Comparison of ENCODE assay signal across 9 cellular contexts in the genomic region with DNA sequence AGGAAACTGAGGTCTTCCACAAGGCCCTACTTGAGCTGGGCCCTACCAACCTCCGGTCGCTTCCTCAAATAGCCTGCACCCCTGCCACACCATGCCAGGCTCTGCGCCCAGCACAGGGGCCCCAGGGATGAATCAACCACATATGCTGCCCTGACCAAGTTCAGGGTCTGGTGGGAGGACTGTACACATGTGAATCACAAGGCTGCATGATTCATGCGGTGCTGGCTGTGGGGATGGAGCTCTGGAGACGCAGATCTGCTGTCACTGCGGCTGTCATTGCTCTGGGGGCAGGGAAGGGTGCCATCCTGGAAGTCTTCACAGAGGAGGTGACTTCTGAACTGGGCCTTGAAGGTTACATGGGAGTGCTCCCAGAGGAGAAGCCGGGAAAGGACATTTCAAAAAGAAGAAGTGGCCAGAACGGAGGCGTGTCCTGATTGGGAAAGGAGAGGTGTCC. TPM values are rescaled to one million over a fixed set of nuclear protein-coding genes. Genes with fewer than 3 reads are reported as not detected.
DNase-seq lines count a peak whose midpoint lies in the region; ATAC-seq, FAIRE-seq and TF ChIP-seq lines count a peak whose summit lies in the region.
"Had no signal": no experiment of that assay in that cellular context is flagged by ENCODE, and none has a peak within 500 bp of the region (broad histone marks: within the 10 kb centered on the region; RNA-seq: fewer than 3 reads in every experiment).

No MANE protein-coding gene starts in this region.

- RAD21 ChIA-PET in HCT116 (lab: Charles Lee; ENCODE audit: low non-redundant PET in 1 of 2, low total read pairs in 2 of 2, uncharacterized antibody in 2 of 2, unreplicated experiment in 2 of 2), result no interaction called here

- H3K4me3 ChIP-seq in HCT116 (replicated peaks in 1 of 2; ENCODE audit: low read depth in 1 of 2, low read length in 2 of 2), result peak overlapping the region in 1 of 2 experiments; percentile 20; a peak in 2 of 4 replicates
- H3K4me3 ChIP-seq in H1 (ENCODE audit: extremely low read depth in 1 of 4, insufficient read depth in 2 of 4, low read depth in 3 of 4, low read length in 4 of 4), result no peak overlapping the region

- H4K8ac ChIP-seq in H1 (ENCODE audit: extremely low read depth, insufficient read depth, low read length), result no peak overlapping the region

- H3K27ac Mint-ChIP-seq in activated B cell treated with CpG ODN at 0.5 μM for 24 hours, result peak overlapping the region; percentile 59

- H3K9ac ChIP-seq in HCT116 (ENCODE audit: low read length), result peak overlapping the region; percentile 27
- H3K9ac ChIP-seq in H1 (replicated peaks in 1 of 4; ENCODE audit: extremely low read depth in 1 of 4, low read depth in 3 of 4, low read length in 3 of 4), result no peak overlapping the region

- H3K9me3 Mint-ChIP-seq in activated B cell treated with CpG ODN at 0.5 μM for 24 hours, result no peaks in the 10 kb centered on the region

- H3K27ac ChIP-seq in HCT116 (ENCODE audit: low read depth, low read length), result peak overlapping the region; percentile 72
- H3K27ac ChIP-seq in H1 (ENCODE audit: low read depth, low read length), result no peak overlapping the region

- H3K4me2 ChIP-seq in HCT116 (ENCODE audit: low read length), result peak overlapping the region; percentile 70
- no peak overlapping the region for H3K4me2 ChIP-seq in H1 (ENCODE audit: insufficient read depth in 1 of 2, low read depth in 2 of 2, low read length in 2 of 2)

- H3K79me2 ChIP-seq in HCT116 (ENCODE audit: insufficient read depth, low read length) (no peaks in the 10 kb centered on the region), H1 (ENCODE audit: control insufficient read depth in 1 of 2, insufficient read depth in 2 of 2, low read length in 2 of 2) (no peaks in the 10 kb centered on the region; a peak in 1 of 4 replicates)

- TF ChIP-seq RAD21 in HCT116 (IDR thresholded peaks at IDR 0.05; ENCODE audit: low read depth), result no peak
- TF ChIP-seq RAD21 in H1 (IDR thresholded peaks at IDR 0.05 in 1 of 2, conservative IDR thresholded peaks at IDR 0.05 in 1 of 2; ENCODE audit: low read depth in 2 of 2, low read length in 2 of 2), result no peak

- H3K56ac ChIP-seq in H1 (replicated peaks; ENCODE audit: insufficient read length, low read depth, low read length), result no peak overlapping the region

- no peak overlapping the region for H2BK20ac ChIP-seq in H1 (ENCODE audit: low read length)

- no peaks in the 10 kb centered on the region for H3K27me3 Mint-ChIP-seq in activated B cell treated with CpG ODN at 0.5 μM for 24 hours

- no peak overlapping the region; the same call in 1 of the 2 replicates for H2BK12ac ChIP-seq in H1 (ENCODE audit: low read depth, low read length)

- intact Hi-C loops in HCT116 (cut with micrococcal nuclease) (no loop called here), activated B cell treated with CpG ODN at 0.5 μM for 24 hours (cut with micrococcal nuclease) (no loop called here)

- TF ChIP-seq POLR2A in HCT116 (IDR thresholded peaks at IDR 0.05; ENCODE audit: borderline replicate concordance, extremely low read depth, insufficient read depth, insufficient read length) (no peak), H1 (IDR thresholded peaks at IDR 0.05; ENCODE audit: control extremely low read depth in 1 of 2, low read depth in 2 of 2, low read length in 2 of 2) (no peak)

- H3K4me1 ChIP-seq in HCT116 (ENCODE audit: control insufficient read depth in 1 of 2, insufficient read depth in 2 of 2, low read length in 2 of 2), result peaks cover 51 to 61% of the 10 kb centered on the region in 2 experiments
- peaks cover 6 to 30% (median 16%) of the 10 kb centered on the region in 4 experiments for H3K4me1 ChIP-seq in H1 (replicated peaks in 1 of 4; ENCODE audit: control insufficient read depth in 3 of 4, insufficient read depth in 4 of 4, low read length in 3 of 4)

- H3K36me3 ChIP-seq in HCT116 (ENCODE audit: control insufficient read depth in 1 of 2, insufficient read depth in 2 of 2, low read length in 2 of 2), result no peaks in the 10 kb centered on the region
- no peaks in the 10 kb centered on the region; a peak in 1 of 8 replicates for H3K36me3 ChIP-seq in H1 (ENCODE audit: control insufficient read depth in 2 of 4, insufficient read depth in 4 of 4, low read length in 3 of 4)

- no peaks in the 10 kb centered on the region for H3K9me3 ChIP-seq in HCT116 (ENCODE audit: control insufficient read depth in 1 of 2, insufficient read depth in 1 of 2, low read depth in 1 of 2, low read length in 2 of 2)
- no peaks in the 10 kb centered on the region for H3K9me3 ChIP-seq in H1 (ENCODE audit: insufficient read depth in 2 of 2, low read depth in 1 of 2, low read length in 1 of 2)

- H3K18ac ChIP-seq in H1 (ENCODE audit: extremely low read depth, low read length), result peak overlapping the region; percentile 96

- H3K14ac ChIP-seq in H1 (ENCODE audit: insufficient read length), result no peak overlapping the region

- no peak for TF ChIP-seq EP300 in H1 (IDR thresholded peaks at IDR 0.05; ENCODE audit: borderline replicate concordance in 1 of 2, low read depth in 2 of 2, low read length in 2 of 2)

- H3K9me2 ChIP-seq in HCT116 (ENCODE audit: insufficient read depth), result no peaks in the 10 kb centered on the region

- no peak overlapping the region for H2AK5ac ChIP-seq in H1 (ENCODE audit: low read depth, low read length)

- CTCF ChIA-PET in HCT116 (lab: Charles Lee) (interaction anchor here (1.0 to 1.1 kb wide), 2 partner anchors 14 to 168 kb away, joined by 3 read pairs; no protein-coding TSS in a partner anchor), activated B cell treated with CpG ODN at 0.5 μM for 24 hours (lab: Charles Lee) (interaction anchor here (0.8 to 1.0 kb wide), 3 partner anchors 11 to 43 kb away, joined by 3 to 4 read pairs (median 3); no protein-coding TSS in a partner anchor), H1 (lab: Charles Lee; ENCODE audit: partially characterized antibody) (interaction anchor here (0.6 to 3.1 kb wide), 4 partner anchors 43 to 740 kb away, joined by 3 to 11 read pairs (median 6); no protein-coding TSS in a partner anchor)

- no TSS peak for BruUV-seq in HCT116 (replicated peaks; lab: Mats Ljungman, UMichigan)

- H3K27me3 ChIP-seq in HCT116 (ENCODE audit: insufficient read depth, low read length) (no peaks in the 10 kb centered on the region), H1 (replicated peaks in 1 of 4; ENCODE audit: control insufficient read depth in 3 of 4, extremely low read depth in 1 of 4, insufficient read depth in 3 of 4, low read length in 3 of 4) (peaks cover 0 to 13% (median 3%) of the 10 kb centered on the region in 4 experiments; a peak in 3 of 7 replicates)

- POLR2A ChIA-PET in HCT116 (lab: Charles Lee), result interaction anchor here (0.5 kb wide), 1 partner anchor 179 kb away, joined by 3 read pairs; no protein-coding TSS in a partner anchor
- POLR2A ChIA-PET in activated B cell treated with CpG ODN at 0.5 μM for 24 hours (lab: Charles Lee), result no interaction called here
- POLR2A ChIA-PET in H1 (lab: Charles Lee; ENCODE audit: partially characterized antibody), result no interaction called here

- H3K36me3 Mint-ChIP-seq in activated B cell treated with CpG ODN at 0.5 μM for 24 hours (ENCODE audit: low read depth), result peaks cover 54% of the 10 kb centered on the region

- peak overlapping the region; percentile 25 for H4K91ac ChIP-seq in H1 (replicated peaks; ENCODE audit: insufficient read length, low read length)

- peaks cover 2% of the 10 kb centered on the region; the same call in 1 of the 2 replicates for H3K23me2 ChIP-seq in H1 (ENCODE audit: low read depth, low read length)

- WGBS in H1 (ENCODE audit: extremely low coverage in 1 of 2, insufficient coverage in 1 of 2, insufficient read length in 1 of 2, insufficient replicate concordance in 2 of 2, low coverage in 1 of 2, low lambda C conversion rate in 2 of 2, missing lambda C conversion rate in 1 of 2), 2 experiments, result 98% methylated on average over 5 of the region's 9 CpGs; no CpG with 5 or more reads in 1 of the 2 experiments

- H3K23ac ChIP-seq in H1 (ENCODE audit: insufficient read length), result no peak overlapping the region

- H2AFZ ChIP-seq in HCT116 (ENCODE audit: low read depth, low read length, poor library complexity, severe bottlenecking) (no peak overlapping the region), H1 (ENCODE audit: low read length) (no peak overlapping the region)

- H3K79me1 ChIP-seq in H1 (ENCODE audit: low read depth, low read length), result no peaks in the 10 kb centered on the region

- no peak for TF ChIP-seq CTCF in HCT116 (IDR thresholded peaks at IDR 0.05 in 2 of 3, conservative IDR thresholded peaks at IDR 0.05 in 1 of 3; ENCODE audit: borderline replicate concordance in 1 of 3, insufficient read depth in 1 of 3, low read depth in 2 of 3, low read length in 2 of 3)
- no peak for TF ChIP-seq CTCF in activated B cell treated with CpG ODN at 0.5 μM for 24 hours (IDR thresholded peaks at IDR 0.05)
- no peak for TF ChIP-seq CTCF in H1 (IDR thresholded peaks at IDR 0.05; ENCODE audit: control extremely low read depth in 1 of 3, insufficient read depth in 1 of 3, low read depth in 1 of 3, low read length in 3 of 3)

- DNase-seq in HCT116 (ENCODE audit: low read depth, low spot score), result peak; percentile 42
- DNase-seq in activated B cell treated with CpG ODN at 0.5 μM for 24 hours, result no peak
- no peak for DNase-seq in H1 (ENCODE audit: low read depth in 1 of 2, low spot score in 2 of 2)
- peak; percentile 63 to 67 (median 66) for DNase-seq in stimulated activated CD4-positive, alpha-beta T cell treated with anti-CD3 and anti-CD28 coated beads, Interleukin-12 subunit alpha, Interleukin-12 subunit beta, amount 100 ng/mL, for 48 hours (ENCODE audit: low read depth in 2 of 3, low spot score in 1 of 3)
- no peak for DNase-seq in effector CD8-positive, alpha-beta T cell (lab: John Stamatoyannopoulos, UW)
- DNase-seq in DMS79 treated with DMSO at 0.1 percent for 48 hours (lab: John Stamatoyannopoulos, UW), result no peak
- no peak for DNase-seq in NCI-H82 treated with DMSO at 0.1 percent for 48 hours (lab: John Stamatoyannopoulos, UW; ENCODE audit: unreplicated experiment)

- peaks cover 75% of the 10 kb centered on the region for H3K4me1 Mint-ChIP-seq in activated B cell treated with CpG ODN at 0.5 μM for 24 hours

- no peak overlapping the region for H4K5ac ChIP-seq in H1 (ENCODE audit: insufficient read length, low read depth, low read length)

- no peaks in the 10 kb centered on the region for H4K20me1 ChIP-seq in HCT116 (ENCODE audit: insufficient read depth)
- no peaks in the 10 kb centered on the region for H4K20me1 ChIP-seq in H1 (replicated peaks in 1 of 2; ENCODE audit: control insufficient read depth in 1 of 2, insufficient read depth in 2 of 2, low read length in 2 of 2)

- H2BK120ac ChIP-seq in H1 (replicated peaks; ENCODE audit: low read depth, low read length), result no peak overlapping the region

- no peak overlapping the region for H3K4ac ChIP-seq in H1 (replicated peaks; ENCODE audit: insufficient read length, low read depth, low read length)

- H2BK5ac ChIP-seq in H1 (ENCODE audit: low read depth, low read length), result no peak overlapping the region

- no peak overlapping the region for H3K4me3 Mint-ChIP-seq in activated B cell treated with CpG ODN at 0.5 μM for 24 hours

- FAIRE-seq in H1 (lab: Jason Lieb, UNC), result no peak

- H2BK15ac ChIP-seq in H1 (ENCODE audit: low read length), result 0 out of 2 replicates have a peak overlapping the region, but pooled peaks have one; percentile 40

- peak; percentile 67 for ATAC-seq in HCT116
- no peak for ATAC-seq in activated B cell treated with CpG ODN at 0.5 μM for 24 hours (ENCODE audit: low read depth)
- no peak for ATAC-seq in GM21360 (IDR thresholded peaks at IDR 0.05; ENCODE audit: unreplicated experiment)

RNA-seq across cellular contexts. Expression of a gene that starts 21.5 kb away (rescaled TPM):
- 3.8 TPM for total RNA-seq in HCT116 (2021; ENCODE audit: unreplicated experiment)
- 4.9 and 6.4 TPM in 2 replicates for polyA plus RNA-seq in HCT116 (2012)
- total RNA-seq in activated B cell treated with CpG ODN at 0.5 μM for 24 hours, result 37.2 and 40.3 TPM in 2 replicates
- total RNA-seq in H1 (2021; fragmentation: NEBNext Ultra II Directional; extraction: Animal tissue kit (Norgen Biotek cat#: 25700)), result not detected in 2 replicates
- polyA plus RNA-seq in H1 (2011; rRNA removed), result 0.08 and 0.09 TPM in 2 replicates
- polyA plus RNA-seq in H1 (2011; cell fraction: cytosol; rRNA removed), result 0.43 TPM
- 0.16 TPM for polyA plus RNA-seq in H1 (2011; cell fraction: nucleus; rRNA removed)
- 0.07 to 0.11 TPM in 2 of 4 replicates, not detected in the others for polyA plus RNA-seq in H1 (2012, experiment 1 of 2)
- polyA plus RNA-seq in H1 (2012, experiment 2 of 2), result not detected
- polyA plus RNA-seq in H1 (2013, experiment 1 of 2), result 0.02 TPM
- 0.04 TPM for polyA plus RNA-seq in H1 (2013, experiment 2 of 2)
- polyA minus RNA-seq in H1 (2011; rRNA and poly(A)+ RNA removed), result 0.10 TPM in 1 of 2 replicates, not detected in the other
- not detected for polyA minus RNA-seq in H1 (2011; cell fraction: cytosol; rRNA and poly(A)+ RNA removed)
- polyA minus RNA-seq in H1 (2011; cell fraction: nucleus; rRNA and poly(A)+ RNA removed), result not detected
- total RNA-seq: NCI-H460 had no signal

RNA-seq across cellular contexts. Expression of a gene that starts 59.8 kb away (rescaled TPM):
- total RNA-seq in HCT116 (2021; ENCODE audit: unreplicated experiment) (62.0 TPM), activated B cell treated with CpG ODN at 0.5 μM for 24 hours (518 and 557 TPM in 2 replicates)
- 122 and 124 TPM in 2 replicates for polyA plus RNA-seq in HCT116 (2012)
- 2.1 and 2.3 TPM in 2 replicates for total RNA-seq in H1 (2021; fragmentation: NEBNext Ultra II Directional; extraction: Animal tissue kit (Norgen Biotek cat#: 25700))
- 4.3 and 6.1 TPM in 2 replicates for polyA plus RNA-seq in H1 (2011; rRNA removed)
- polyA plus RNA-seq in H1 (2011; cell fraction: cytosol; rRNA removed), result 1.5 TPM
- polyA plus RNA-seq in H1 (2011; cell fraction: nucleus; rRNA removed), result 6.4 TPM
- polyA plus RNA-seq in H1 (2012, experiment 1 of 2), result 1.6 to 3.7 TPM (median 2.8 TPM) in 4 replicates
- 1.8 TPM for polyA plus RNA-seq in H1 (2012, experiment 2 of 2)
- polyA plus RNA-seq in H1 (2013, experiment 1 of 2), result 4.4 TPM
- polyA plus RNA-seq in H1 (2013, experiment 2 of 2), result 4.1 TPM
- 1.7 and 2.9 TPM in 2 replicates for polyA minus RNA-seq in H1 (2011; rRNA and poly(A)+ RNA removed)
- 3.2 TPM for polyA minus RNA-seq in H1 (2011; cell fraction: cytosol; rRNA and poly(A)+ RNA removed)
- polyA minus RNA-seq in H1 (2011; cell fraction: nucleus; rRNA and poly(A)+ RNA removed), result 3.7 TPM

Comparison
In these comparisons a context has a peak if more than half of its experiments do, and no peak if none do; other contexts are left out.
1. DNase-seq: peak in HCT116 (single experiment) and stimulated activated CD4-positive, alpha-beta T cell treated with anti-CD3 and anti-CD28 coated beads, Interleukin-12 subunit alpha, Interleukin-12 subunit beta, amount 100 ng/mL, for 48 hours (3 of 3); none in activated B cell treated with CpG ODN at 0.5 μM for 24 hours (single experiment), H1 (0 of 2), effector CD8-positive, alpha-beta T cell (single experiment), DMS79 treated with DMSO at 0.1 percent for 48 hours (single experiment) and NCI-H82 treated with DMSO at 0.1 percent for 48 hours (single experiment).
2. RNA of a gene that starts 59.8 kb away (total RNA-seq): 518 to 557 TPM in activated B cell treated with CpG ODN at 0.5 μM for 24 hours and 62.0 TPM in HCT116 (single experiment); 2.1 to 2.3 TPM in H1; every median in the first group is over 10 times any median in the second.